Comparison of ENCODE assay signal across 24 cellular contexts in the genomic region with DNA sequence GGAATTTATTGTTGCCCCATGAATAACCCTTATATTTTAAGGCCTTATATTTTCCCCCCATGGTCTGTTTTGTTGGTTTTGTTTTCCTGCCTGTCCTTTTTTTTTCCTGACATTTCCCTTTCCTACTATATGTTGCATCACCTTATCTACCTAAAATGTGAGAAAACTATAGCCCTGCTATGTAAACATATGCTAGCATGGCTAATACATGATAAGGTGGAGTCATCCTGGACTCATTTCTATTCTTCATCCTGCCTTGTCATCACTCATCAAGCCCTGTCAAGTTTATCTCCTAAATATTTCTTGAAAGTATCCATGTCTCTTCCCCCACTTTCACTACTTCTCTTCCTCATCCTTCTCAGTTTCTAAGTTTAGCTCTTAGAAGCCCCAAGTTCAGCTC.
DNase-seq lines count a peak whose midpoint lies in the region; ATAC-seq lines count a peak whose summit lies in the region.
"Had no signal": no experiment of that assay in that cellular context is flagged by ENCODE, and none has a peak within 500 bp of the region (broad histone marks: within the 10 kb centered on the region; RNA-seq: fewer than 3 reads in every experiment).

No MANE protein-coding gene starts in this region.

- no peak overlapping the region for H2BK120ac ChIP-seq in mesenchymal stem cell (ENCODE audit: low read depth, low read length)

- H3K23ac ChIP-seq in mesenchymal stem cell (ENCODE audit: low read length in 2 of 2) = no peak overlapping the region

- H3K9ac ChIP-seq in mesenchymal stem cell (ENCODE audit: low read length) = no peak overlapping the region
- H3K9ac ChIP-seq: BLaER1 had no signal

- no peaks in the 10 kb centered on the region for H3K36me3 ChIP-seq in mesenchymal stem cell (ENCODE audit: control insufficient read depth in 1 of 2, insufficient read depth in 2 of 2, low read depth in 1 of 2, low read length in 2 of 2)
- H3K36me3 ChIP-seq: BE2C, BLaER1 had no signal

- no peak overlapping the region for H2AK5ac ChIP-seq in mesenchymal stem cell (ENCODE audit: low read length, severe bottlenecking)

- H2BK5ac ChIP-seq in mesenchymal stem cell (ENCODE audit: low read depth, low read length, poor library complexity, severe bottlenecking) = no peak overlapping the region

- no peak overlapping the region for H4K8ac ChIP-seq in mesenchymal stem cell (ENCODE audit: low read length)

- no peak overlapping the region for H2BK12ac ChIP-seq in mesenchymal stem cell (ENCODE audit: low read length in 2 of 2)

- no peaks in the 10 kb centered on the region for H3K79me1 ChIP-seq in mesenchymal stem cell (replicated peaks; ENCODE audit: low read length, poor library complexity, severe bottlenecking)

- H3K14ac ChIP-seq in mesenchymal stem cell (ENCODE audit: low read length in 2 of 2) = no peak overlapping the region

- no peak overlapping the region for H3K27ac ChIP-seq in mesenchymal stem cell (ENCODE audit: low read length, poor library complexity, severe bottlenecking)
- H3K27ac ChIP-seq: BLaER1 had no signal

- DNase-seq in NCI-H226 (peak; percentile 48), OCI-M1 (lab: John Stamatoyannopoulos, UW) (peak; percentile 13), amniotic epithelial cell (ENCODE audit: low read depth) (peak; percentile 11), mesenchymal stem cell (no peak), NOMO-1 treated with dmso at 0.1 percent for 144 hours (lab: John Stamatoyannopoulos, UW; ENCODE audit: unreplicated experiment) (no peak)
- no peak for DNase-seq in activated T-cell treated with anti-CD3 and anti-CD28 coated beads, Interleukin-2, amount 50 U/mL, for 48 hours
- DNase-seq: 8988T; ACHN; BE2C; C1 segment of cervical spinal cord; CD4-positive, alpha-beta memory T cell; CD4-positive, CD25-positive, alpha-beta regulatory T cell; CD8-positive, alpha-beta memory T cell; COR-L47; DMS 273 treated with DMSO at 0.1 percent for 48 hours; DMS153; DMS53; DMS79; DND-41; EL; GDM1 had no signal

- peaks cover 5% of the 10 kb centered on the region for H3K9me3 ChIP-seq in mesenchymal stem cell (ENCODE audit: control insufficient read depth, low read length)
- H3K9me3 ChIP-seq: BE2C, BLaER1 had no signal

- no peak overlapping the region for H3K4me2 ChIP-seq in mesenchymal stem cell (ENCODE audit: low read length, poor library complexity, severe bottlenecking)
- H3K4me2 ChIP-seq: BLaER1 had no signal

- no peak for ATAC-seq in GM18868 (IDR thresholded peaks at IDR 0.05; ENCODE audit: unreplicated experiment)
- ATAC-seq: GM12878 had no signal

- H3K4me3 ChIP-seq in mesenchymal stem cell (ENCODE audit: insufficient read depth in 1 of 2, low read depth in 1 of 2, low read length in 2 of 2) = no peak overlapping the region
- H3K4me3 ChIP-seq: BLaER1, GM12878 had no signal

- H2BK15ac ChIP-seq in mesenchymal stem cell (ENCODE audit: low read depth, poor library complexity, severe bottlenecking) = no peak overlapping the region

- no peak overlapping the region for H3K18ac ChIP-seq in mesenchymal stem cell (ENCODE audit: low read depth in 1 of 2, low read length in 2 of 2)

- no peaks in the 10 kb centered on the region for H3K27me3 ChIP-seq in mesenchymal stem cell (ENCODE audit: control insufficient read depth in 1 of 2, insufficient read depth in 1 of 2, low read length in 2 of 2)
- H3K27me3 ChIP-seq: BE2C, BLaER1 had no signal

- H2AFZ ChIP-seq in mesenchymal stem cell (ENCODE audit: low read depth, low read length) = peak overlapping the region; percentile 63

- no peak overlapping the region for H3K4ac ChIP-seq in mesenchymal stem cell (ENCODE audit: low read depth in 1 of 2, low read length in 2 of 2)

- H4K91ac ChIP-seq in mesenchymal stem cell (ENCODE audit: low read length) = no peak overlapping the region

- H3K4me1 ChIP-seq in mesenchymal stem cell (ENCODE audit: control insufficient read depth, insufficient read depth, low read depth, low read length) = no peaks in the 10 kb centered on the region
- H3K4me1 ChIP-seq: BE2C, BLaER1 had no signal

Comparison
In these comparisons a context has a peak if more than half of its experiments do, and no peak if none do; other contexts are left out.
1. DNase-seq: peak in NCI-H226 (single experiment), OCI-M1 (single experiment) and amniotic epithelial cell (single experiment); none in mesenchymal stem cell (single experiment), NOMO-1 treated with dmso at 0.1 percent for 144 hours (single experiment) and activated T-cell treated with anti-CD3 and anti-CD28 coated beads, Interleukin-2, amount 50 U/mL, for 48 hours (0 of 2).